In genomic region chr16:20900299-20901067, GRCh38 we compare ENCODE assay signal across 1 cellular context.
A peak's percentile ranks its signal among the peaks of the same experiment; 100 is the strongest.
TF ChIP-seq lines count a peak whose summit lies in the region.

A gene with protein sequence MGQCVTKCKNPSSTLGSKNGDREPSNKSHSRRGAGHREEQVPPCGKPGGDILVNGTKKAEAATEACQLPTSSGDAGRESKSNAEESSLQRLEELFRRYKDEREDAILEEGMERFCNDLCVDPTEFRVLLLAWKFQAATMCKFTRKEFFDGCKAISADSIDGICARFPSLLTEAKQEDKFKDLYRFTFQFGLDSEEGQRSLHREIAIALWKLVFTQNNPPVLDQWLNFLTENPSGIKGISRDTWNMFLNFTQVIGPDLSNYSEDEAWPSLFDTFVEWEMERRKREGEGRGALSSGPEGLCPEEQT (minus strand): TSS chr16:20900358. CDS start chr16:20862538, 37,820 bp downstream.
A gene with protein sequence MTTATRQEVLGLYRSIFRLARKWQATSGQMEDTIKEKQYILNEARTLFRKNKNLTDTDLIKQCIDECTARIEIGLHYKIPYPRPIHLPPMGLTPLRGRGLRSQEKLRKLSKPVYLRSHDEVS (plus strand): TSS chr16:20900771. CDS start chr16:20915556, 14,785 bp downstream.

TF ChIP-seq in HepG2, 621 proteins besides CTCF, POLR2A, EP300 and RAD21 (continued from another document and continues in another):
- TF ChIP-seq, protein P1, sequence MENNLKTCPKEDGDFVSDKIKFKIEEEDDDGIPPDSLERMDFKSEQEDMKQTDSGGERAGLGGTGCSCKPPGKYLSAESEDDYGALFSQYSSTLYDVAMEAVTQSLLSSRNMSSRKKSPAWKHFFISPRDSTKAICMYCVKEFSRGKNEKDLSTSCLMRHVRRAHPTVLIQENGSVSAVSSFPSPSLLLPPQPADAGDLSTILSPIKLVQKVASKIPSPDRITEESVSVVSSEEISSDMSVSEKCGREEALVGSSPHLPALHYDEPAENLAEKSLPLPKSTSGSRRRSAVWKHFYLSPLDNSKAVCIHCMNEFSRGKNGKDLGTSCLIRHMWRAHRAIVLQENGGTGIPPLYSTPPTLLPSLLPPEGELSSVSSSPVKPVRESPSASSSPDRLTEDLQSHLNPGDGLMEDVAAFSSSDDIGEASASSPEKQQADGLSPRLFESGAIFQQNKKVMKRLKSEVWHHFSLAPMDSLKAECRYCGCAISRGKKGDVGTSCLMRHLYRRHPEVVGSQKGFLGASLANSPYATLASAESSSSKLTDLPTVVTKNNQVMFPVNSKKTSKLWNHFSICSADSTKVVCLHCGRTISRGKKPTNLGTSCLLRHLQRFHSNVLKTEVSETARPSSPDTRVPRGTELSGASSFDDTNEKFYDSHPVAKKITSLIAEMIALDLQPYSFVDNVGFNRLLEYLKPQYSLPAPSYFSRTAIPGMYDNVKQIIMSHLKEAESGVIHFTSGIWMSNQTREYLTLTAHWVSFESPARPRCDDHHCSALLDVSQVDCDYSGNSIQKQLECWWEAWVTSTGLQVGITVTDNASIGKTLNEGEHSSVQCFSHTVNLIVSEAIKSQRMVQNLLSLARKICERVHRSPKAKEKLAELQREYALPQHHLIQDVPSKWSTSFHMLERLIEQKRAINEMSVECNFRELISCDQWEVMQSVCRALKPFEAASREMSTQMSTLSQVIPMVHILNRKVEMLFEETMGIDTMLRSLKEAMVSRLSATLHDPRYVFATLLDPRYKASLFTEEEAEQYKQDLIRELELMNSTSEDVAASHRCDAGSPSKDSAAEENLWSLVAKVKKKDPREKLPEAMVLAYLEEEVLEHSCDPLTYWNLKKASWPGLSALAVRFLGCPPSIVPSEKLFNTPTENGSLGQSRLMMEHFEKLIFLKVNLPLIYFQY (CRISPR knock-in tag; IDR thresholded peaks at IDR 0.05; ENCODE audit: borderline replicate concordance), result peak; percentile 63; the same call in 1 of the 2 replicates
- TF ChIP-seq ZNF616 (CRISPR knock-in tag; IDR thresholded peaks at IDR 0.05; ENCODE audit: low read depth) (no peak; the same call in 1 of the 2 replicates), ELF1 (CRISPR knock-in tag; IDR thresholded peaks at IDR 0.05) (peak; percentile 93), PRPF4 (IDR thresholded peaks at IDR 0.05; ENCODE audit: low read depth, low read length, poor library complexity, severe bottlenecking) (no peak), RBM39 (IDR thresholded peaks at IDR 0.05; ENCODE audit: low read depth, low read length, poor library complexity, severe bottlenecking) (peak; percentile 93), ZNF839 (CRISPR knock-in tag; IDR thresholded peaks at IDR 0.05; ENCODE audit: borderline replicate concordance) (peak; percentile 96), ZNF350 (CRISPR knock-in tag; IDR thresholded peaks at IDR 0.05; ENCODE audit: borderline replicate concordance, low read depth) (peak; percentile 85; the same call in 1 of the 2 replicates), ZMYM2 (CRISPR knock-in tag; IDR thresholded peaks at IDR 0.05) (no peak), ZNF703 (CRISPR knock-in tag; IDR thresholded peaks at IDR 0.05; ENCODE audit: borderline replicate concordance) (peak; percentile 69; the same call in 1 of the 2 replicates), ZNF251 (CRISPR knock-in tag; IDR thresholded peaks at IDR 0.05) (no peak), PAWR (CRISPR knock-in tag; IDR thresholded peaks at IDR 0.05; ENCODE audit: borderline replicate concordance) (no peak), GPN1 (CRISPR knock-in tag; IDR thresholded peaks at IDR 0.05; ENCODE audit: borderline replicate concordance) (no peak; the same call in 1 of the 2 replicates), ZNF382 (CRISPR knock-in tag; IDR thresholded peaks at IDR 0.05; ENCODE audit: borderline replicate concordance) (no peak), JUND (CRISPR knock-in tag; IDR thresholded peaks at IDR 0.05) (peak; percentile 16; the same call in 1 of the 2 replicates), PRMT3 (CRISPR knock-in tag; IDR thresholded peaks at IDR 0.05; ENCODE audit: borderline replicate concordance, low read depth) (peak; percentile 75; the same call in 1 of the 2 replicates), ZNF552 (CRISPR knock-in tag; IDR thresholded peaks at IDR 0.05; ENCODE audit: borderline replicate concordance) (peak; percentile 75; the same call in 1 of the 2 replicates), SOX13 (IDR thresholded peaks at IDR 0.05) (peak; percentile 65; the same call in 1 of the 2 replicates), SOX13 (CRISPR knock-in tag; conservative IDR thresholded peaks at IDR 0.05 in 1 of 2, IDR thresholded peaks at IDR 0.05 in 1 of 2) (no peak), ELK4 (CRISPR knock-in tag; IDR thresholded peaks at IDR 0.05; ENCODE audit: borderline replicate concordance) (no peak), GATA4 (IDR thresholded peaks at IDR 0.05; ENCODE audit: borderline replicate concordance, low read depth) (0 out of 2 replicates have a peak, but pooled peaks have one; percentile 38), KDM3A (CRISPR knock-in tag; IDR thresholded peaks at IDR 0.05; ENCODE audit: low read depth) (peak; percentile 95), TRAFD1 (CRISPR knock-in tag; IDR thresholded peaks at IDR 0.05; ENCODE audit: borderline replicate concordance) (peak; percentile 94; the same call in 1 of the 2 replicates), KLF11 (CRISPR knock-in tag; IDR thresholded peaks at IDR 0.05) (peak; percentile 37; the same call in 1 of the 2 replicates), FOXO4 (CRISPR knock-in tag; conservative IDR thresholded peaks at IDR 0.05) (no peak), ZNF263 (CRISPR knock-in tag; IDR thresholded peaks at IDR 0.05) (peak; percentile 85), ZNF101 (CRISPR knock-in tag; IDR thresholded peaks at IDR 0.05; ENCODE audit: borderline replicate concordance, low read depth) (no peak), ATF7 (IDR thresholded peaks at IDR 0.05) (peak; percentile 95), ATF7 (CRISPR knock-in tag; IDR thresholded peaks at IDR 0.05) (no peak; the same call in 1 of the 2 replicates), MXI1 (IDR thresholded peaks at IDR 0.05; ENCODE audit: borderline replicate concordance, low read depth, low read length) (peak; percentile 55; the same call in 2 of the 3 replicates), IKZF5 (CRISPR knock-in tag; IDR thresholded peaks at IDR 0.05) (peak; percentile 53), AHR (CRISPR knock-in tag; IDR thresholded peaks at IDR 0.05) (0 out of 2 replicates have a peak, but pooled peaks have one; percentile 73), TMF1 (CRISPR knock-in tag; IDR thresholded peaks at IDR 0.05; ENCODE audit: low read depth) (0 out of 2 replicates have a peak, but pooled peaks have one; percentile 53), SNAPC2 (CRISPR knock-in tag; IDR thresholded peaks at IDR 0.05) (peak; percentile 90; the same call in 1 of the 2 replicates), DDIT3 (CRISPR knock-in tag; IDR thresholded peaks at IDR 0.05) (no peak), ZNF136 (CRISPR knock-in tag; IDR thresholded peaks at IDR 0.05; ENCODE audit: low read depth) (no peak; the same call in 1 of the 2 replicates), ZBTB44 (CRISPR knock-in tag; IDR thresholded peaks at IDR 0.05) (no peak), ZNF253 (CRISPR knock-in tag; IDR thresholded peaks at IDR 0.05; ENCODE audit: borderline replicate concordance) (no peak), SMYD3 (CRISPR knock-in tag; IDR thresholded peaks at IDR 0.05) (peak; percentile 86; the same call in 1 of the 2 replicates), MEIS2 (CRISPR knock-in tag; IDR thresholded peaks at IDR 0.05) (peak; percentile 33; the same call in 1 of the 2 replicates)
- TF ChIP-seq, protein P2, sequence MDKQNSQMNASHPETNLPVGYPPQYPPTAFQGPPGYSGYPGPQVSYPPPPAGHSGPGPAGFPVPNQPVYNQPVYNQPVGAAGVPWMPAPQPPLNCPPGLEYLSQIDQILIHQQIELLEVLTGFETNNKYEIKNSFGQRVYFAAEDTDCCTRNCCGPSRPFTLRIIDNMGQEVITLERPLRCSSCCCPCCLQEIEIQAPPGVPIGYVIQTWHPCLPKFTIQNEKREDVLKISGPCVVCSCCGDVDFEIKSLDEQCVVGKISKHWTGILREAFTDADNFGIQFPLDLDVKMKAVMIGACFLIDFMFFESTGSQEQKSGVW (CRISPR knock-in tag; IDR thresholded peaks at IDR 0.05; ENCODE audit: borderline replicate concordance), result no peak
- TF ChIP-seq, protein P3, sequence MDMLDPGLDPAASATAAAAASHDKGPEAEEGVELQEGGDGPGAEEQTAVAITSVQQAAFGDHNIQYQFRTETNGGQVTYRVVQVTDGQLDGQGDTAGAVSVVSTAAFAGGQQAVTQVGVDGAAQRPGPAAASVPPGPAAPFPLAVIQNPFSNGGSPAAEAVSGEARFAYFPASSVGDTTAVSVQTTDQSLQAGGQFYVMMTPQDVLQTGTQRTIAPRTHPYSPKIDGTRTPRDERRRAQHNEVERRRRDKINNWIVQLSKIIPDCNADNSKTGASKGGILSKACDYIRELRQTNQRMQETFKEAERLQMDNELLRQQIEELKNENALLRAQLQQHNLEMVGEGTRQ (IDR thresholded peaks at IDR 0.05; ENCODE audit: low read depth, low read length), result no peak
- TF ChIP-seq, protein P3 (CRISPR knock-in tag; IDR thresholded peaks at IDR 0.05; ENCODE audit: borderline replicate concordance), result peak; percentile 70; the same call in 1 of the 2 replicates
- TF ChIP-seq, protein P4, sequence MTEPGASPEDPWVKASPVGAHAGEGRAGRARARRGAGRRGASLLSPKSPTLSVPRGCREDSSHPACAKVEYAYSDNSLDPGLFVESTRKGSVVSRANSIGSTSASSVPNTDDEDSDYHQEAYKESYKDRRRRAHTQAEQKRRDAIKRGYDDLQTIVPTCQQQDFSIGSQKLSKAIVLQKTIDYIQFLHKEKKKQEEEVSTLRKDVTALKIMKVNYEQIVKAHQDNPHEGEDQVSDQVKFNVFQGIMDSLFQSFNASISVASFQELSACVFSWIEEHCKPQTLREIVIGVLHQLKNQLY (CRISPR knock-in tag; IDR thresholded peaks at IDR 0.05), result no peak
- TF ChIP-seq, protein P5, sequence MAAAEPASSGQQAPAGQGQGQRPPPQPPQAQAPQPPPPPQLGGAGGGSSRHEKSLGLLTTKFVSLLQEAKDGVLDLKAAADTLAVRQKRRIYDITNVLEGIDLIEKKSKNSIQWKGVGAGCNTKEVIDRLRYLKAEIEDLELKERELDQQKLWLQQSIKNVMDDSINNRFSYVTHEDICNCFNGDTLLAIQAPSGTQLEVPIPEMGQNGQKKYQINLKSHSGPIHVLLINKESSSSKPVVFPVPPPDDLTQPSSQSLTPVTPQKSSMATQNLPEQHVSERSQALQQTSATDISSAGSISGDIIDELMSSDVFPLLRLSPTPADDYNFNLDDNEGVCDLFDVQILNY (CRISPR knock-in tag; conservative IDR thresholded peaks at IDR 0.05), result peak; percentile 81
